ENCODE assay signal across 21 cellular contexts in the genomic region with DNA sequence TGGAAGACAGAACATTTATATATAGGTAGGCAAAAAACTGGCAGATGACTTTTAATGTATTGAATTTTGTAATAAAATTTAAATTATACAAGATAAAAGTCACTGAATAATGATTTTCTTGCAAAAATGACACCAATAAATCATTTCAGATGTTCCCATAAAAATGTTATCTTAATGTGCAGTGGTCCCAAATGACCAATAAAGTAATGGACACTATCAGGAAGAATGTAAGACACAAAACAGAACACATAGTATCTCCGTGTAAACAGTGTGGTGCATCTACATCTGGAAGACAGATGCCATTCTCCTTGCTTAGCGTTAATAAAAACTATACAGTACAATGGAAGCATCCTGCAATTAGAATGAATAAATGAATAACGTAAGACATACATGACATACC. TPM values are rescaled to one million over a fixed set of nuclear protein-coding genes. Genes with fewer than 3 reads are reported as not detected.
"Had no signal": no experiment of that assay in that cellular context is flagged by ENCODE, and none has a peak within 500 bp of the region (broad histone marks: within the 10 kb centered on the region; RNA-seq: fewer than 3 reads in every experiment).

No MANE protein-coding gene starts in this region.

- H3K36me3 ChIP-seq: esophagus squamous epithelium, gastrocnemius medialis, heart right ventricle, neutrophil, right lobe of liver, spleen, tibial nerve had no signal

- DNase-seq: effector memory CD8-positive, alpha-beta T cell; esophagus squamous epithelium; gastrocnemius medialis; heart right ventricle; hypothalamus; kidney glomerular epithelial cell; naive thymus-derived CD8-positive, alpha-beta T cell; psoas muscle; retina; right lobe of liver; spleen; stimulated activated CD4-positive, alpha-beta T cell treated with anti-CD3 and anti-CD28 coated beads, Interleukin-2, amount 100 ng/mL, for 24 hours; stimulated activated CD4-positive, alpha-beta T cell treated with anti-CD3 and anti-CD28 coated beads, Interleukin-4, amount 100 ng/mL, for 4 hours; stimulated activated naive B cell treated with anti-CD40 and anti-IgM and Interleukin-4, amounts not matched to agents 10 μg/mL and 1 μg/mL and 100 μg/mL, for 72 hours; stimulated activated naive CD8-positive, alpha-beta T cell treated with anti-CD3 and anti-CD28 coated beads, Interleukin-15, amount 100 ng/mL, for 72 hours; testis had no signal

- ATAC-seq: effector memory CD8-positive, alpha-beta T cell; gastrocnemius medialis; heart right ventricle; naive thymus-derived CD8-positive, alpha-beta T cell; psoas muscle; stimulated activated naive B cell treated with anti-CD40 and anti-IgM and Interleukin-4, amounts not matched to agents 10 μg/mL and 1 μg/mL and 100 μg/mL, for 72 hours; stimulated activated naive CD8-positive, alpha-beta T cell treated with anti-CD3 and anti-CD28 coated beads, Interleukin-15, amount 100 ng/mL, for 72 hours had no signal

- H3K4me1 Mint-ChIP-seq: stimulated activated naive B cell treated with anti-CD40 and anti-IgM and Interleukin-4, amounts not matched to agents 10 μg/mL and 1 μg/mL and 100 μg/mL, for 72 hours; stimulated activated naive CD8-positive, alpha-beta T cell treated with anti-CD3 and anti-CD28 coated beads, Interleukin-15, amount 100 ng/mL, for 72 hours had no signal

- H3K9me3 Mint-ChIP-seq: dendritic cell treated with granulocyte-macrophage colony-stimulating factor and Interleukin-4, amounts not matched to agents 40 ng/mL and 50 ng/mL, for 4 days; effector memory CD8-positive, alpha-beta T cell; naive thymus-derived CD8-positive, alpha-beta T cell; stimulated activated naive B cell treated with anti-CD40 and anti-IgM and Interleukin-4, amounts not matched to agents 10 μg/mL and 1 μg/mL and 100 μg/mL, for 72 hours; stimulated activated naive CD8-positive, alpha-beta T cell treated with anti-CD3 and anti-CD28 coated beads, Interleukin-15, amount 100 ng/mL, for 72 hours had no signal

- H3K4me3 ChIP-seq: esophagus squamous epithelium, gastrocnemius medialis, heart right ventricle, psoas muscle, right lobe of liver, spleen, testis, tibial nerve had no signal

- H3K27ac Mint-ChIP-seq: dendritic cell treated with granulocyte-macrophage colony-stimulating factor and Interleukin-4, amounts not matched to agents 40 ng/mL and 50 ng/mL, for 4 days; effector memory CD8-positive, alpha-beta T cell; naive thymus-derived CD8-positive, alpha-beta T cell; stimulated activated naive B cell treated with anti-CD40 and anti-IgM and Interleukin-4, amounts not matched to agents 10 μg/mL and 1 μg/mL and 100 μg/mL, for 72 hours; stimulated activated naive CD8-positive, alpha-beta T cell treated with anti-CD3 and anti-CD28 coated beads, Interleukin-15, amount 100 ng/mL, for 72 hours had no signal

- H3K27ac ChIP-seq: esophagus squamous epithelium, gastrocnemius medialis, heart right ventricle, neutrophil, psoas muscle, right lobe of liver, spleen, testis had no signal

- H3K27me3 Mint-ChIP-seq: dendritic cell treated with granulocyte-macrophage colony-stimulating factor and Interleukin-4, amounts not matched to agents 40 ng/mL and 50 ng/mL, for 4 days; stimulated activated naive B cell treated with anti-CD40 and anti-IgM and Interleukin-4, amounts not matched to agents 10 μg/mL and 1 μg/mL and 100 μg/mL, for 72 hours; stimulated activated naive CD8-positive, alpha-beta T cell treated with anti-CD3 and anti-CD28 coated beads, Interleukin-15, amount 100 ng/mL, for 72 hours had no signal

- H3K9me3 ChIP-seq: esophagus squamous epithelium, gastrocnemius medialis, heart right ventricle, neutrophil, psoas muscle, right lobe of liver, spleen, testis, tibial nerve had no signal

- H3K27me3 ChIP-seq: esophagus squamous epithelium, gastrocnemius medialis, heart right ventricle, neutrophil, right lobe of liver, spleen, testis, tibial nerve had no signal

- H3K4me1 ChIP-seq: psoas muscle, testis had no signal

- H3K4me3 Mint-ChIP-seq: dendritic cell treated with granulocyte-macrophage colony-stimulating factor and Interleukin-4, amounts not matched to agents 40 ng/mL and 50 ng/mL, for 4 days; effector memory CD8-positive, alpha-beta T cell; naive thymus-derived CD8-positive, alpha-beta T cell; stimulated activated naive B cell treated with anti-CD40 and anti-IgM and Interleukin-4, amounts not matched to agents 10 μg/mL and 1 μg/mL and 100 μg/mL, for 72 hours; stimulated activated naive CD8-positive, alpha-beta T cell treated with anti-CD3 and anti-CD28 coated beads, Interleukin-15, amount 100 ng/mL, for 72 hours had no signal

- H3K36me3 Mint-ChIP-seq: naive thymus-derived CD8-positive, alpha-beta T cell; stimulated activated naive B cell treated with anti-CD40 and anti-IgM and Interleukin-4, amounts not matched to agents 10 μg/mL and 1 μg/mL and 100 μg/mL, for 72 hours had no signal

RNA-seq across cellular contexts. Expression of gene FGF7, which starts 41.5 kb away (rescaled TPM):
- total RNA-seq: epithelial cell of proximal tubule, lung microvascular endothelial cell had no signal
